ENCODE assay signal across 17 cellular contexts in genomic region chr6:28776269-28777146, GRCh38.
DNase-seq lines count a peak whose midpoint lies in the region; ATAC-seq and TF ChIP-seq lines count a peak whose summit lies in the region.
"Had no signal": no experiment of that assay in that cellular context is flagged by ENCODE, and none has a peak within 500 bp of the region (broad histone marks: within the 10 kb centered on the region; RNA-seq: fewer than 3 reads in every experiment).

No MANE protein-coding gene starts in this region.

- peak overlapping the region; percentile 54; the same call in 1 of the 2 replicates for H2AFZ ChIP-seq in PC-3 (ENCODE audit: low read length)
- no peak overlapping the region for H2AFZ ChIP-seq in hepatocyte

- H3K9me3 ChIP-seq in CD4-positive, alpha-beta memory T cell (ENCODE audit: control insufficient read depth in 1 of 2, low read length in 2 of 2): no peaks in the 10 kb centered on the region
- H3K9me3 ChIP-seq in PC-3 (ENCODE audit: low read length): no peaks in the 10 kb centered on the region
- no peaks in the 10 kb centered on the region for H3K9me3 ChIP-seq in hepatocyte (ENCODE audit: low read depth)
- peaks cover 0 to under 1% (median 0%) of the 10 kb centered on the region in 4 donors for H3K9me3 ChIP-seq in esophagus muscularis mucosa
- H3K9me3 ChIP-seq: right atrium auricular region, vagina had no signal

- CTCF ChIA-PET in CD4-positive, alpha-beta memory T cell (lab: Charles Lee; ENCODE audit: partially characterized antibody): no interaction called here
- CTCF ChIA-PET in HEK293T (lab: Yijun Ruan, JAX) (interaction anchor here (0.8 to 1.3 kb wide), 3 partner anchors 29 to 63 kb away, joined by 3 to 6 read pairs (median 3); no protein-coding TSS in a partner anchor), PC-3 (lab: Charles Lee) (interaction anchor here (1.2 kb wide), 1 partner anchor 13 kb away, joined by 4 read pairs; no protein-coding TSS in a partner anchor)

- 1% methylated on average over 17 of the region's 17 CpGs for WGBS in hepatocyte (ENCODE audit: low lambda C conversion rate, missing lambda C conversion rate)
- 4% methylated on average over 17 of the region's 17 CpGs for WGBS in esophagus muscularis mucosa

- H3K79me2 ChIP-seq in PC-3 (ENCODE audit: low read length) (no peaks in the 10 kb centered on the region), hepatocyte (no peaks in the 10 kb centered on the region)

- peaks cover 74% of the 10 kb centered on the region for H3K27me3 ChIP-seq in CD4-positive, alpha-beta memory T cell (ENCODE audit: insufficient read depth, low read length)
- peaks cover 73% of the 10 kb centered on the region for H3K27me3 ChIP-seq in PC-3 (ENCODE audit: low read length)
- H3K27me3 ChIP-seq in hepatocyte: peaks cover 98% of the 10 kb centered on the region
- peaks cover 0 to 96% (median 76%) of the 10 kb centered on the region in 4 donors for H3K27me3 ChIP-seq in esophagus muscularis mucosa

- peaks cover 81 to 86% of the 10 kb centered on the region in 2 donors for H3K27me3 Mint-ChIP-seq in CD4-positive, alpha-beta memory T cell

- H3F3A ChIP-seq in PC-3 (ENCODE audit: low read length, unreplicated experiment): no peaks in the 10 kb centered on the region

- no TSS peak for BruUV-seq in PC-3 (replicated peaks; lab: Mats Ljungman, UMichigan)

- no peaks in the 10 kb centered on the region for H3K9me2 ChIP-seq in PC-3 (replicated peaks; ENCODE audit: low read length)
- no peaks in the 10 kb centered on the region for H3K9me2 ChIP-seq in hepatocyte (replicated peaks; ENCODE audit: insufficient read depth)

- peaks cover 2 to 71% (median 59%) of the 10 kb centered on the region in 8 donors for H3K9me3 Mint-ChIP-seq in CD4-positive, alpha-beta memory T cell

- ATAC-seq in PC-3: no peak
- ATAC-seq: left ventricle myocardium superior; stimulated activated memory B cell treated with anti-CD40 and anti-IgM and Interleukin-4, amounts not matched to agents 10 μg/mL and 1 μg/mL and 100 μg/mL, for 72 hours had no signal

- no peak for DNase-seq in CD4-positive, alpha-beta memory T cell
- no peak for DNase-seq in HEK293T (ENCODE audit: extremely low spot score)
- DNase-seq in PC-3: peak; percentile 30
- DNase-seq in hepatocyte (ENCODE audit: low spot score): no peak
- no peak for DNase-seq in activated T-cell treated with anti-CD3 and anti-CD28 coated beads, Interleukin-2, amount 50 U/mL, for 1 hour
- DNase-seq in RKO (ENCODE audit: low spot score): no peak
- DNase-seq in NCI-H226: no peak
- no peak for DNase-seq in esophagus muscularis mucosa (ENCODE audit: extremely low spot score)
- DNase-seq: caudate nucleus; Kasumi-1; left ventricle myocardium superior; NCI-H2081; stimulated activated CD4-positive, alpha-beta T cell treated with anti-CD3 and anti-CD28 coated beads, Interleukin-4, amount 100 ng/mL, for 1 hour had no signal

- peak overlapping the region; percentile 63 for H3K4me2 ChIP-seq in PC-3 (ENCODE audit: low read length)
- peak overlapping the region; percentile 12 for H3K4me2 ChIP-seq in hepatocyte

- peaks cover 10 to 12% of the 10 kb centered on the region in 2 donors for H3K36me3 Mint-ChIP-seq in CD4-positive, alpha-beta memory T cell
- H3K36me3 Mint-ChIP-seq: stimulated activated memory B cell treated with anti-CD40 and anti-IgM and Interleukin-4, amounts not matched to agents 10 μg/mL and 1 μg/mL and 100 μg/mL, for 72 hours had no signal

- H3K4me1 ChIP-seq in CD4-positive, alpha-beta memory T cell (ENCODE audit: insufficient read depth, low read length): no peaks in the 10 kb centered on the region
- H3K4me1 ChIP-seq in PC-3 (ENCODE audit: insufficient read depth, low read length) (no peaks in the 10 kb centered on the region), hepatocyte (ENCODE audit: insufficient read depth) (peaks cover 6% of the 10 kb centered on the region), esophagus muscularis mucosa (peaks cover 0 to 9% (median 3%) of the 10 kb centered on the region in 4 donors)
- H3K4me1 ChIP-seq: right atrium auricular region, vagina had no signal

- H3K4me1 Mint-ChIP-seq in CD4-positive, alpha-beta memory T cell: peaks cover 0 to 15% (median 10%) of the 10 kb centered on the region in 4 donors

- peak overlapping the region in 4 of 7 donors; percentile 4 to 87 (median 46) for H3K27ac Mint-ChIP-seq in CD4-positive, alpha-beta memory T cell
- H3K27ac Mint-ChIP-seq: stimulated activated memory B cell treated with anti-CD40 and anti-IgM and Interleukin-4, amounts not matched to agents 10 μg/mL and 1 μg/mL and 100 μg/mL, for 72 hours had no signal

- H4K20me1 ChIP-seq in PC-3 (ENCODE audit: low read length) (no peaks in the 10 kb centered on the region), hepatocyte (ENCODE audit: insufficient read depth, poor library complexity, severe bottlenecking) (no peaks in the 10 kb centered on the region)

- H3K9ac ChIP-seq in PC-3 (ENCODE audit: low read length): no peak overlapping the region

- TF ChIP-seq POLR2A in esophagus muscularis mucosa (IDR thresholded peaks at IDR 0.05; ENCODE audit: low read depth): no peak

- TF ChIP-seq CTCF in PC-3 (conservative IDR thresholded peaks at IDR 0.05; ENCODE audit: low read depth, low read length): no peak
- no peak for TF ChIP-seq CTCF in hepatocyte (IDR thresholded peaks at IDR 0.05; ENCODE audit: poor library complexity)
- TF ChIP-seq CTCF in esophagus muscularis mucosa (IDR thresholded peaks at IDR 0.05): no peak

- no peak overlapping the region for H3K27ac ChIP-seq in CD4-positive, alpha-beta memory T cell (ENCODE audit: low read depth, low read length)
- H3K27ac ChIP-seq in PC-3 (ENCODE audit: low read length) (no peak overlapping the region), hepatocyte (no peak overlapping the region), esophagus muscularis mucosa (replicated peaks in 1 of 4) (no peak overlapping the region)
- H3K27ac ChIP-seq: right atrium auricular region, vagina had no signal

- intact Hi-C loops in CD4-positive, alpha-beta memory T cell (cut with micrococcal nuclease): loop anchor here (10.0 kb wide), 1 partner anchor 52 kb away; no protein-coding TSS in a partner anchor
- intact Hi-C loops in PC-3 (cut with micrococcal nuclease) (no loop called here), esophagus muscularis mucosa (cut with DNase I) (no loop called here)

- no peak overlapping the region for H3K4me3 ChIP-seq in CD4-positive, alpha-beta memory T cell (ENCODE audit: low read length in 2 of 2)
- H3K4me3 ChIP-seq in PC-3 (ENCODE audit: low read length) (peak overlapping the region; percentile 60), hepatocyte (no peak overlapping the region), esophagus muscularis mucosa (no peak overlapping the region)
- H3K4me3 ChIP-seq: right atrium auricular region, vagina had no signal

- TF ChIP-seq EP300 in esophagus muscularis mucosa (IDR thresholded peaks at IDR 0.05): no peak

- POLR2A ChIA-PET in CD4-positive, alpha-beta memory T cell (lab: Charles Lee; ENCODE audit: partially characterized antibody): no interaction called here
- POLR2A ChIA-PET in HEK293T (lab: Yijun Ruan, JAX): interaction anchor here (0.6 to 2.1 kb wide), 7 partner anchors 9 to 89 kb away, joined by 3 to 7 read pairs (median 3); no protein-coding TSS in a partner anchor
- POLR2A ChIA-PET in PC-3 (lab: Charles Lee; ENCODE audit: unreplicated experiment): no interaction called here

- H3K4me3 Mint-ChIP-seq in CD4-positive, alpha-beta memory T cell: peak overlapping the region in 5 of 8 donors; percentile 2 to 57 (median 23)
- H3K4me3 Mint-ChIP-seq: neural crest cell; stimulated activated memory B cell treated with anti-CD40 and anti-IgM and Interleukin-4, amounts not matched to agents 10 μg/mL and 1 μg/mL and 100 μg/mL, for 72 hours had no signal

- no peaks in the 10 kb centered on the region for H3K36me3 ChIP-seq in CD4-positive, alpha-beta memory T cell (ENCODE audit: insufficient read depth, low read length)
- H3K36me3 ChIP-seq in PC-3 (ENCODE audit: low read depth, low read length) (no peaks in the 10 kb centered on the region), hepatocyte (replicated peaks; ENCODE audit: insufficient read depth, low read depth) (no peaks in the 10 kb centered on the region), esophagus muscularis mucosa (no peaks in the 10 kb centered on the region)
- H3K36me3 ChIP-seq: right atrium auricular region, vagina had no signal

TF ChIP-seq in HEK293T, 16 proteins besides CTCF, POLR2A, EP300 and RAD21:
- TF ChIP-seq LEF1 (IDR thresholded peaks at IDR 0.05; ENCODE audit: borderline replicate concordance) (no peak), ELF4 (IDR thresholded peaks at IDR 0.05) (peak; percentile 61), HDGF (IDR thresholded peaks at IDR 0.05; ENCODE audit: borderline replicate concordance) (0 out of 2 replicates have a peak, but pooled peaks have one; percentile 32), L3MBTL2 (conservative IDR thresholded peaks at IDR 0.05) (0 out of 2 replicates have a peak, but pooled peaks have one; percentile 12)
